Comparison of ENCODE assay signal across 37 cellular contexts in genomic region chr14:61847861-61848260, GRCh38. TPM values are rescaled to one million over a fixed set of nuclear protein-coding genes. Genes with fewer than 3 reads are reported as not detected.
DNase-seq lines count a peak whose midpoint lies in the region; ATAC-seq, FAIRE-seq and TF ChIP-seq lines count a peak whose summit lies in the region.
"Had no signal": no experiment of that assay in that cellular context is flagged by ENCODE, and none has a peak within 500 bp of the region (broad histone marks: within the 10 kb centered on the region; RNA-seq: fewer than 3 reads in every experiment).

No MANE protein-coding gene starts in this region.

- no peaks in the 10 kb centered on the region for H3K36me3 ChIP-seq in trophoblast cell (ENCODE audit: control insufficient read depth in 1 of 2, insufficient read depth in 2 of 2, low read length in 2 of 2)
- no peaks in the 10 kb centered on the region for H3K36me3 ChIP-seq in smooth muscle cell (ENCODE audit: low read depth)
- H3K36me3 ChIP-seq: BE2C; BLaER1; BLaER1 treated with 17β-estradiol and CSF1 and Interleukin-3, amounts not matched to agents 10 nM and 100 nM had no signal

- CTCF ChIA-PET in A549 (lab: Yijun Ruan, JAX): interaction anchor here (2.1 kb wide), 1 partner anchor 10 kb away, joined by 17 read pairs; no protein-coding TSS in a partner anchor

- peak overlapping the region; percentile 97 for H2BK120ac ChIP-seq in trophoblast cell (ENCODE audit: insufficient read depth, low read length, poor library complexity)

- no peak overlapping the region for H2AK5ac ChIP-seq in trophoblast cell (ENCODE audit: low read length)

- TF ChIP-seq CTCF in A549 (IDR thresholded peaks at IDR 0.05): no peak
- no peak for TF ChIP-seq CTCF in smooth muscle cell (IDR thresholded peaks at IDR 0.05; ENCODE audit: borderline replicate concordance, insufficient read depth, poor library complexity, severe bottlenecking)

- H2BK5ac ChIP-seq in trophoblast cell (ENCODE audit: low read depth, low read length, poor library complexity): peak overlapping the region; percentile 99

- DNase-seq in A549 (ENCODE audit: low read depth in 1 of 2, low spot score in 1 of 2): no peak
- peak; percentile 48 to 96 for DNase-seq in trophoblast cell
- DNase-seq in smooth muscle cell (lab: John Stamatoyannopoulos, UW; ENCODE audit: unreplicated experiment): no peak
- DNase-seq in effector CD8-positive, alpha-beta T cell (lab: John Stamatoyannopoulos, UW): no peak
- no peak for DNase-seq in frontal cortex (ENCODE audit: low spot score in 2 of 2)
- no peak for DNase-seq in T-helper 2 cell
- DNase-seq: 8988T; ACHN; AML-193; BE2C; C1 segment of cervical spinal cord; Caco-2; Calu3; CD4-positive, alpha-beta memory T cell; CD4-positive, alpha-beta T cell; CD4-positive, CD25-positive, alpha-beta regulatory T cell; CD8-positive, alpha-beta memory T cell; CD8-positive, alpha-beta T cell; COR-L47; DMS 273 treated with DMSO at 0.1 percent for 48 hours; DMS153; DMS53; DMS79; DMS79 treated with DMSO at 0.1 percent for 48 hours; DND-41; EL had no signal

- H4K12ac ChIP-seq in trophoblast cell (ENCODE audit: low read depth, low read length): no peak overlapping the region

- no peaks in the 10 kb centered on the region for H3K27me3 ChIP-seq in trophoblast cell (ENCODE audit: insufficient read depth, low read length)
- no peaks in the 10 kb centered on the region for H3K27me3 ChIP-seq in smooth muscle cell (ENCODE audit: low read depth)
- H3K27me3 ChIP-seq: BE2C; BLaER1; BLaER1 treated with 17β-estradiol and CSF1 and Interleukin-3, amounts not matched to agents 10 nM and 100 nM had no signal

- H4K20me1 ChIP-seq in smooth muscle cell (ENCODE audit: low read depth): no peaks in the 10 kb centered on the region
- H4K20me1 ChIP-seq: BLaER1; BLaER1 treated with 17β-estradiol and CSF1 and Interleukin-3, amounts not matched to agents 10 nM and 100 nM had no signal

- H3K79me2 ChIP-seq in trophoblast cell (ENCODE audit: control insufficient read depth, insufficient read depth, low read length, poor library complexity) (peaks cover 4% of the 10 kb centered on the region), smooth muscle cell (ENCODE audit: low read depth) (no peaks in the 10 kb centered on the region)

- peak overlapping the region; percentile 100 for H2BK12ac ChIP-seq in trophoblast cell (ENCODE audit: low read length)

- H2AFZ ChIP-seq in trophoblast cell (ENCODE audit: insufficient read depth, low read length, poor library complexity) (no peak overlapping the region), smooth muscle cell (ENCODE audit: low read depth) (no peak overlapping the region)

- H3K9ac ChIP-seq in trophoblast cell (ENCODE audit: low read length): no peak overlapping the region
- H3K9ac ChIP-seq in smooth muscle cell (ENCODE audit: low read depth): no peak overlapping the region
- H3K9ac ChIP-seq: BLaER1; BLaER1 treated with 17β-estradiol and CSF1 and Interleukin-3, amounts not matched to agents 10 nM and 100 nM had no signal

- H3K4me2 ChIP-seq in A549: no peak overlapping the region
- peak overlapping the region; percentile 22 for H3K4me2 ChIP-seq in trophoblast cell (ENCODE audit: low read length)
- H3K4me2 ChIP-seq in smooth muscle cell: no peak overlapping the region
- H3K4me2 ChIP-seq: BLaER1; BLaER1 treated with 17β-estradiol and CSF1 and Interleukin-3, amounts not matched to agents 10 nM and 100 nM had no signal

- H3K9me3 ChIP-seq in A549 (peaks cover 7% of the 10 kb centered on the region; the same call in 2 of the 3 replicates), trophoblast cell (ENCODE audit: insufficient read depth, low read depth, low read length) (no peaks in the 10 kb centered on the region), smooth muscle cell (replicated peaks; ENCODE audit: low read depth) (no peaks in the 10 kb centered on the region)
- H3K9me3 ChIP-seq: BE2C, Caco-2 had no signal

- TF ChIP-seq POLR2A in A549 (IDR thresholded peaks at IDR 0.05; ENCODE audit: low read length): no peak

- no peak overlapping the region for H3K23ac ChIP-seq in trophoblast cell (ENCODE audit: low read length)

- no peak for TF ChIP-seq RAD21 in A549 (conservative IDR thresholded peaks at IDR 0.05 in 1 of 2, IDR thresholded peaks at IDR 0.05 in 1 of 2)

- FAIRE-seq in A549 (lab: Jason Lieb, UNC): peak; percentile 59
- FAIRE-seq in islet of Langerhans (lab: Jason Lieb, UNC): peak; percentile 13
- FAIRE-seq in frontal cortex (lab: Jason Lieb, UNC): no peak
- FAIRE-seq: A204.1, D721Med had no signal

- H3K14ac ChIP-seq in trophoblast cell (ENCODE audit: low read length): peak overlapping the region; percentile 77

- H3K79me1 ChIP-seq in trophoblast cell (ENCODE audit: low read length): peaks cover 15% of the 10 kb centered on the region

- POLR2A ChIA-PET in A549 (lab: Yijun Ruan, JAX): no interaction called here

- H4K91ac ChIP-seq in trophoblast cell (ENCODE audit: low read depth, low read length): peak overlapping the region; percentile 98

- H3F3A ChIP-seq in smooth muscle cell (ENCODE audit: low read depth): no peaks in the 10 kb centered on the region

- H3K27ac ChIP-seq in A549: no peak overlapping the region
- peak overlapping the region; percentile 91 for H3K27ac ChIP-seq in trophoblast cell (ENCODE audit: low read depth, low read length)
- H3K27ac ChIP-seq in smooth muscle cell (ENCODE audit: low read depth): peak overlapping the region; percentile 12
- H3K27ac ChIP-seq: 22Rv1; BLaER1; BLaER1 treated with 17β-estradiol and CSF1 and Interleukin-3, amounts not matched to agents 10 nM and 100 nM; C4-2B had no signal

- H3K4me3 ChIP-seq in A549 (no peak overlapping the region), trophoblast cell (ENCODE audit: low read depth, low read length) (no peak overlapping the region), smooth muscle cell (no peak overlapping the region)
- H3K4me3 ChIP-seq: BLaER1; BLaER1 treated with 17β-estradiol and CSF1 and Interleukin-3, amounts not matched to agents 10 nM and 100 nM had no signal

- H4K8ac ChIP-seq in trophoblast cell (ENCODE audit: low read depth, low read length): peak overlapping the region; percentile 87

- no peak overlapping the region for H3K18ac ChIP-seq in trophoblast cell (ENCODE audit: low read length)

- H3K4me1 ChIP-seq in A549 (no peaks in the 10 kb centered on the region), trophoblast cell (ENCODE audit: control insufficient read depth in 1 of 2, insufficient read depth in 2 of 2, low read length in 2 of 2) (peaks cover 13 to 14% of the 10 kb centered on the region in 2 experiments), smooth muscle cell (ENCODE audit: low read depth) (no peaks in the 10 kb centered on the region)
- H3K4me1 ChIP-seq: BE2C; BLaER1; BLaER1 treated with 17β-estradiol and CSF1 and Interleukin-3, amounts not matched to agents 10 nM and 100 nM; Caco-2 had no signal

- 41% methylated on average over 3 of the region's 3 CpGs for WGBS in A549 (ENCODE audit: missing lambda C conversion rate)
- no CpG with 5 or more reads among the region's 3 CpGs for WGBS in trophoblast cell (ENCODE audit: extremely low coverage, insufficient coverage, insufficient read length)
- 65% methylated on average over 3 of the region's 3 CpGs for WGBS in smooth muscle cell (ENCODE audit: low lambda C conversion rate)

- ATAC-seq in A549 (no peak), GM18520 (IDR thresholded peaks at IDR 0.05; ENCODE audit: unreplicated experiment) (no peak)
- ATAC-seq: CD8-positive, alpha-beta T cell had no signal

- TF ChIP-seq EP300 in A549 (IDR thresholded peaks at IDR 0.05): no peak

- H3K4ac ChIP-seq in trophoblast cell (ENCODE audit: low read depth, low read length): peak overlapping the region; percentile 37

TF ChIP-seq in A549, 52 proteins besides CTCF, POLR2A, EP300 and RAD21:
- no peak for TF ChIP-seq RARB (CRISPR knock-in tag; IDR thresholded peaks at IDR 0.05)
- no peak for TF ChIP-seq PBX3 (IDR thresholded peaks at IDR 0.05)
- TF ChIP-seq NPAS2 (CRISPR knock-in tag; IDR thresholded peaks at IDR 0.05; ENCODE audit: borderline replicate concordance): no peak
- TF ChIP-seq CHD4 (IDR thresholded peaks at IDR 0.05; ENCODE audit: borderline replicate concordance): no peak
- no peak for TF ChIP-seq CBX8 (IDR thresholded peaks at IDR 0.05)
- no peak for TF ChIP-seq HOXB5 (CRISPR knock-in tag; IDR thresholded peaks at IDR 0.05)
- TF ChIP-seq RFX5 (IDR thresholded peaks at IDR 0.05): no peak

RNA-seq across cellular contexts. Expression of gene SYT16, which starts 35.4 kb away (rescaled TPM):
- polyA plus RNA-seq in A549 (2011; rRNA removed) (0.11 and 0.17 TPM in 2 replicates), A549 (2017; fragmentation: RNase III; extraction: RNeasy Plus Mini Kit Qiagen cat#74134 plus additional on column Dnase treatment) (0.07 to 0.26 TPM (median 0.20 TPM) in 3 replicates), smooth muscle cell (1.1 TPM in 1 of 2 replicates, not detected in the other)
- polyA plus RNA-seq in A549 (2012; cell fraction: cytosol; rRNA removed): 0.03 and 0.04 TPM in 2 replicates
- under 0.01 and 0.10 TPM in 2 replicates for polyA plus RNA-seq in A549 (2012; cell fraction: nucleus; rRNA removed)
- polyA minus RNA-seq in A549 (2011; rRNA and poly(A)+ RNA removed): 0.88 and 1.1 TPM in 2 replicates
- polyA plus RNA-seq in trophoblast cell (2013): 3.6 and 3.7 TPM in 2 replicates
- total RNA-seq in smooth muscle cell (1.0 and 2.4 TPM in 2 replicates), frontal cortex (84.0 TPM)
- total RNA-seq: A172; B cell; CD4-positive, alpha-beta memory T cell; CD4-positive, alpha-beta T cell; CD4-positive, CD25-positive, alpha-beta regulatory T cell; CD8-positive, alpha-beta memory T cell; CD8-positive, alpha-beta T cell had no signal
- polyA plus RNA-seq: CD14-positive monocyte; CD4-positive, alpha-beta memory T cell; CD4-positive, CD25-positive, alpha-beta regulatory T cell; CD8-positive, alpha-beta memory T cell had no signal

Comparison
In these comparisons a context has a peak if more than half of its experiments do, and no peak if none do; other contexts are left out.
1. DNase-seq: peak in trophoblast cell (2 of 2); none in A549 (0 of 2), smooth muscle cell (single experiment), effector CD8-positive, alpha-beta T cell (single experiment), frontal cortex (0 of 2) and T-helper 2 cell (0 of 5).
2. H3K27ac ChIP-seq: peak in trophoblast cell (single experiment) and smooth muscle cell (single experiment); none in A549 (0 of 2).
3. RNA of gene SYT16, which starts 35.4 kb away (total RNA-seq): 84.0 TPM in frontal cortex (single experiment); 1.0 to 2.4 TPM in smooth muscle cell; every median in the first group is over 10 times any median in the second.